19 cellular contexts compared by ENCODE assay signal in genomic region chr22:47776329-47776728, GRCh38.
"Had no signal": no experiment of that assay in that cellular context is flagged by ENCODE, and none has a peak within 500 bp of the region (broad histone marks: within the 10 kb centered on the region; RNA-seq: fewer than 3 reads in every experiment).

No MANE protein-coding gene starts in this region.

- DNase-seq: activated CD4-positive, alpha-beta T cell treated with anti-CD3 and anti-CD28 coated beads for 4 hours; activated CD8-positive, alpha-beta memory T cell treated with anti-CD3 and anti-CD28 coated beads, Interleukin-2, amount 50 U/mL, for 4 hours; activated CD8-positive, alpha-beta T cell treated with anti-CD3 and anti-CD28 coated beads, Interleukin-2, amount 10 ng/mL, durations not matched to agents 7 days and 5 days; activated gamma-delta T cell treated with Interleukin-2 at 50 U/mL for 16 hours; activated T-cell treated with anti-CD3 and anti-CD28 coated beads, Interleukin-2, amount 50 U/mL, for 48 hours; amygdala; effector CD4-positive, alpha-beta T cell; heart left ventricle; islet precursor cell; naive B cell; stimulated activated CD4-positive, alpha-beta T cell treated with anti-CD3 and anti-CD28 coated beads, Interleukin-2, amount 100 ng/mL, for 48 hours; tibial artery; uterus had no signal

- H3K4me1 Mint-ChIP-seq: central memory CD8-positive, alpha-beta T cell; naive B cell; stimulated activated memory B cell treated with anti-CD40 and anti-IgM and Interleukin-4, amounts not matched to agents 10 μg/mL and 1 μg/mL and 100 μg/mL, for 72 hours had no signal

- H3K9me3 Mint-ChIP-seq: central memory CD8-positive, alpha-beta T cell had no signal

- H3K9me3 ChIP-seq: body of pancreas, tibial artery, uterus had no signal

- H3K4me3 ChIP-seq: body of pancreas, coronary artery, heart left ventricle, tibial artery, uterus had no signal

- H3K27ac Mint-ChIP-seq: activated CD8-positive, alpha-beta T cell treated with anti-CD3 and anti-CD28 coated beads, Interleukin-2, amount 10 ng/mL, durations not matched to agents 7 days and 5 days; activated naive CD8-positive, alpha-beta T cell; naive B cell; stimulated activated memory B cell treated with anti-CD40 and anti-IgM and Interleukin-4, amounts not matched to agents 10 μg/mL and 1 μg/mL and 100 μg/mL, for 72 hours had no signal

- H3K36me3 Mint-ChIP-seq: activated naive CD8-positive, alpha-beta T cell; stimulated activated memory B cell treated with anti-CD40 and anti-IgM and Interleukin-4, amounts not matched to agents 10 μg/mL and 1 μg/mL and 100 μg/mL, for 72 hours had no signal

- H3K4me3 Mint-ChIP-seq: activated CD8-positive, alpha-beta T cell treated with anti-CD3 and anti-CD28 coated beads, Interleukin-2, amount 10 ng/mL, durations not matched to agents 7 days and 5 days; activated naive CD8-positive, alpha-beta T cell; central memory CD8-positive, alpha-beta T cell; naive B cell; stimulated activated memory B cell treated with anti-CD40 and anti-IgM and Interleukin-4, amounts not matched to agents 10 μg/mL and 1 μg/mL and 100 μg/mL, for 72 hours had no signal

- H3K27me3 ChIP-seq: body of pancreas, tibial artery, uterus had no signal

- H3K36me3 ChIP-seq: heart left ventricle, tibial artery, uterus had no signal

- H3K4me1 ChIP-seq: body of pancreas, heart left ventricle, tibial artery, uterus had no signal

- ATAC-seq: activated CD8-positive, alpha-beta T cell treated with anti-CD3 and anti-CD28 coated beads, Interleukin-2, amount 10 ng/mL, durations not matched to agents 7 days and 5 days; body of pancreas; heart left ventricle; left lobe of liver; stimulated activated memory B cell treated with anti-CD40 and anti-IgM and Interleukin-4, amounts not matched to agents 10 μg/mL and 1 μg/mL and 100 μg/mL, for 72 hours had no signal

- H3K27ac ChIP-seq: body of pancreas, coronary artery, heart left ventricle, tibial artery, uterus had no signal
